ENCODE assay signal across 8 cellular contexts in the genomic region with DNA sequence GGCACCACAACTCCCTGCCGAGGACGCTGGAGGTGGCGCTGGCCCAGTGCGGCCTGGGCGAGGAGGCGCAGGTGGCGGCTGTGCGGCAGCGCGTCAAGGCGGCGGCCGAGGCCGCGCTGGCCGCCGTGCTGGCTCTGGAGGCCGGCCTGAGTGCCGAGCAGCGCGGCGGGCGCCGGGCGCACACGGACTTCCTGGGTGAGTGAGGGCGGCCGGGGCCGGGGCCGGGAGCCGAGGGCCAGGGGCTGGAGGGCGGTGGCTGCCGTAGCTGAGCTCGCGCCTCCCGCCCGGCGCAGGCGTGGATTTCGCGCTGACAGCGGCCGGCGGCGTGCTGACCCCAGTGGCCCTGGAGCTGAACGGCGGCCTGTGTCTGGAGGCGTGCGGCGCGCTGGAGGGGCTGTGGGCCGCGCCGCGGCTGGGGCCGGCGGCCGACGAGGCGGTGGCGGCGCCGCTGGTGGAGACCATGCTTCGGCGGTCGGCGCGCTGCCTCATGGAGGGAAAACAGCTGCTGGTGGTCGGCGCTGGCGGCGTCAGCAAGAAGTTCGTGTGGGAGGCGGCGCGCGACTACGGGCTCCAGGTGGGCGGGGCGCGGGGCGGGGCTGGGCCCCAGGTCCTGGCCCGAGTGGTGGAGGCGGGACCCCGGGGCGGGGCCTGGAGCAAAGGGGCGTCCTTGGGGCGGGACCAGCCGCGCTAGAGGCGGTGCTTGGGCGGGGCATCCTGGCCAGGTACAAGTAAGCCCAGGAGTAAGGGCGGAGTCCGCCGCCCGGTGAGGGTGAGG. TPM values are rescaled to one million over a fixed set of nuclear protein-coding genes. Genes with fewer than 3 reads are reported as not detected.
DNase-seq lines count a peak whose midpoint lies in the region; ATAC-seq and TF ChIP-seq lines count a peak whose summit lies in the region.

No MANE protein-coding gene starts in this region.

- H3K27ac Mint-ChIP-seq in GM23338 (no peak overlapping the region), nephron progenitor cell (no peak overlapping the region)
- no peak overlapping the region for H3K27ac Mint-ChIP-seq in activated T-helper 2 cell treated with anti-CD3 and anti-CD28 coated beads, Interferon-gamma antibody, Interleukin-2, Interleukin-4, amounts not matched to agents 10 μg/mL and 5 μg/mL and 100 μg/mL, durations not matched to agents 14 hours and 24 hours and 36 hours

- no peaks in the 10 kb centered on the region for H3F3A ChIP-seq in GM23338 (replicated peaks; ENCODE audit: low read depth)

- peaks cover 25% of the 10 kb centered on the region for H3K27me3 Mint-ChIP-seq in GM23338 (ENCODE audit: insufficient read depth, low read depth, poor library complexity)
- peaks cover 10% of the 10 kb centered on the region for H3K27me3 Mint-ChIP-seq in activated T-helper 2 cell treated with anti-CD3 and anti-CD28 coated beads, Interferon-gamma antibody, Interleukin-2, Interleukin-4, amounts not matched to agents 10 μg/mL and 5 μg/mL and 100 μg/mL, durations not matched to agents 14 hours and 24 hours and 36 hours (ENCODE audit: low read depth)
- H3K27me3 Mint-ChIP-seq in nephron progenitor cell (ENCODE audit: low read depth, poor library complexity), result peaks cover 29% of the 10 kb centered on the region

- DNase-seq in DMS79 treated with DMSO at 0.1 percent for 48 hours (lab: John Stamatoyannopoulos, UW), result peak; percentile 76
- peak; percentile 96 for DNase-seq in GM23338 (ENCODE audit: low spot score)
- peak; percentile 94 for DNase-seq in LoVo (ENCODE audit: low spot score)
- peak; percentile 99 for DNase-seq in RPMI8226
- peak; percentile 94 for DNase-seq in activated T-helper 2 cell treated with anti-CD3 and anti-CD28 coated beads, Interferon-gamma antibody, Interleukin-2, Interleukin-4, amounts not matched to agents 10 μg/mL and 5 μg/mL and 100 μg/mL, durations not matched to agents 14 hours and 24 hours and 36 hours (ENCODE audit: low spot score)
- peak; percentile 67 for DNase-seq in fibroblast of peridontal ligament (ENCODE audit: extremely low read depth)
- peak; percentile 99 for DNase-seq in nephron progenitor cell
- DNase-seq in stimulated activated naive CD8-positive, alpha-beta T cell treated with anti-CD3 and anti-CD28 coated beads, Interleukin-15, Interleukin-2, amounts not matched to agents 100 U/mL and 50 U/mL, for 24 hours, result peak; percentile 100

- peaks cover 15% of the 10 kb centered on the region; the same call in 1 of the 2 replicates for H3K4me1 ChIP-seq in GM23338 (ENCODE audit: insufficient read depth)

- H3K9me2 ChIP-seq in GM23338 (ENCODE audit: insufficient read depth), result no peaks in the 10 kb centered on the region

- H3K36me3 Mint-ChIP-seq in GM23338 (ENCODE audit: low read depth) (no peaks in the 10 kb centered on the region), nephron progenitor cell (ENCODE audit: low read depth) (no peaks in the 10 kb centered on the region)
- H3K36me3 Mint-ChIP-seq in activated T-helper 2 cell treated with anti-CD3 and anti-CD28 coated beads, Interferon-gamma antibody, Interleukin-2, Interleukin-4, amounts not matched to agents 10 μg/mL and 5 μg/mL and 100 μg/mL, durations not matched to agents 14 hours and 24 hours and 36 hours (ENCODE audit: low read depth), result no peaks in the 10 kb centered on the region

- H3K4me1 Mint-ChIP-seq in GM23338 (peaks cover 19% of the 10 kb centered on the region), nephron progenitor cell (peaks cover 25% of the 10 kb centered on the region)
- peaks cover 24% of the 10 kb centered on the region for H3K4me1 Mint-ChIP-seq in activated T-helper 2 cell treated with anti-CD3 and anti-CD28 coated beads, Interferon-gamma antibody, Interleukin-2, Interleukin-4, amounts not matched to agents 10 μg/mL and 5 μg/mL and 100 μg/mL, durations not matched to agents 14 hours and 24 hours and 36 hours (ENCODE audit: low read depth)

- no peak overlapping the region for H3K27ac ChIP-seq in GM23338 (ENCODE audit: low read depth)

- peak overlapping the region; percentile 67 for H3K4me3 ChIP-seq in GM23338

- H3K27me3 ChIP-seq in GM23338 (ENCODE audit: insufficient read depth), result 0 out of 2 replicates have a peak, but pooled peaks cover 5% of the 10 kb centered on the region

- no peaks in the 10 kb centered on the region for H3K36me3 ChIP-seq in GM23338 (ENCODE audit: insufficient read depth)

- TF ChIP-seq CTCF in GM23338 (conservative IDR thresholded peaks at IDR 0.05; ENCODE audit: low read depth in 2 of 2), result no peak
- TF ChIP-seq CTCF in nephron progenitor cell (IDR thresholded peaks at IDR 0.05), result no peak

- peak overlapping the region; percentile 88; the same call in 1 of the 2 replicates for H2AFZ ChIP-seq in GM23338

- H3K9me3 Mint-ChIP-seq in GM23338, result no peaks in the 10 kb centered on the region; the same call in 2 of the 3 replicates
- no peaks in the 10 kb centered on the region for H3K9me3 Mint-ChIP-seq in activated T-helper 2 cell treated with anti-CD3 and anti-CD28 coated beads, Interferon-gamma antibody, Interleukin-2, Interleukin-4, amounts not matched to agents 10 μg/mL and 5 μg/mL and 100 μg/mL, durations not matched to agents 14 hours and 24 hours and 36 hours
- no peaks in the 10 kb centered on the region for H3K9me3 Mint-ChIP-seq in nephron progenitor cell

- no peaks in the 10 kb centered on the region for H4K20me1 ChIP-seq in GM23338 (replicated peaks; ENCODE audit: insufficient read depth)

- H3K79me2 ChIP-seq in GM23338 (replicated peaks; ENCODE audit: insufficient read depth), result no peaks in the 10 kb centered on the region

- H3K4me2 ChIP-seq in GM23338, result peak overlapping the region; percentile 83

- intact Hi-C loops in activated T-helper 2 cell treated with anti-CD3 and anti-CD28 coated beads, Interferon-gamma antibody, Interleukin-2, Interleukin-4, amounts not matched to agents 10 μg/mL and 5 μg/mL and 100 μg/mL, durations not matched to agents 14 hours and 24 hours and 36 hours (cut with micrococcal nuclease), result loop anchor here (2.0 to 5.0 kb wide), 3 partner anchors 16 to 386 kb away; partner anchors contain the start of genes CDK2AP2, PITPNM1 and TBC1D10C

- peak; percentile 83 for ATAC-seq in GM23338
- peak; percentile 91 for ATAC-seq in stimulated activated naive CD8-positive, alpha-beta T cell treated with anti-CD3 and anti-CD28 coated beads, Interleukin-15, Interleukin-2, amounts not matched to agents 100 U/mL and 50 U/mL, for 24 hours

- peak overlapping the region; percentile 69 for H3K4me3 Mint-ChIP-seq in GM23338
- H3K4me3 Mint-ChIP-seq in activated T-helper 2 cell treated with anti-CD3 and anti-CD28 coated beads, Interferon-gamma antibody, Interleukin-2, Interleukin-4, amounts not matched to agents 10 μg/mL and 5 μg/mL and 100 μg/mL, durations not matched to agents 14 hours and 24 hours and 36 hours (ENCODE audit: low read depth), result peak overlapping the region; percentile 67
- peak overlapping the region; percentile 67 for H3K4me3 Mint-ChIP-seq in nephron progenitor cell

TF ChIP-seq in GM23338, 12 proteins besides CTCF, POLR2A, EP300 and RAD21 (continues in another document):
- no peak for TF ChIP-seq EZH2phosphoT487 (IDR thresholded peaks at IDR 0.05; ENCODE audit: unreplicated experiment)
- TF ChIP-seq CREB1 (CRISPR knock-in tag; IDR thresholded peaks at IDR 0.05; ENCODE audit: low read depth), result peak; percentile 51; the same call in 1 of the 2 replicates
- peak; percentile 88 for TF ChIP-seq POLR2AphosphoS5 (IDR thresholded peaks at IDR 0.05; ENCODE audit: low read depth)

RNA-seq across cellular contexts. Expression of gene CARNS1, which starts 5.4 kb away (rescaled TPM):
- total RNA-seq in GM23338 (2014; rRNA removed; shearing (Covaris generic)), result 0.27 and 0.76 TPM in 2 replicates
- 0.52 and 0.63 TPM in 2 replicates for polyA plus RNA-seq in GM23338 (2016; fragmentation: Nextera tagmentation; extraction: Ambion mirVana)
- total RNA-seq in activated T-helper 2 cell treated with anti-CD3 and anti-CD28 coated beads, Interferon-gamma antibody, Interleukin-2, Interleukin-4, amounts not matched to agents 10 μg/mL and 5 μg/mL and 100 μg/mL, durations not matched to agents 14 hours and 24 hours and 36 hours, result 0.51 and 0.68 TPM in 2 replicates

RNA-seq across cellular contexts. Expression of gene RPS6KB2, which starts 7.5 kb away (rescaled TPM):
- total RNA-seq in GM23338 (2014; rRNA removed; shearing (Covaris generic)), result 41.3 and 48.2 TPM in 2 replicates
- 27.7 and 29.5 TPM in 2 replicates for polyA plus RNA-seq in GM23338 (2016; fragmentation: Nextera tagmentation; extraction: Ambion mirVana)
- 67.6 and 70.2 TPM in 2 replicates for total RNA-seq in activated T-helper 2 cell treated with anti-CD3 and anti-CD28 coated beads, Interferon-gamma antibody, Interleukin-2, Interleukin-4, amounts not matched to agents 10 μg/mL and 5 μg/mL and 100 μg/mL, durations not matched to agents 14 hours and 24 hours and 36 hours

RNA-seq across cellular contexts. Expression of gene PTPRCAP, which starts 16.6 kb away (rescaled TPM):
- total RNA-seq in GM23338 (2014; rRNA removed; shearing (Covaris generic)), result 0.85 and 3.5 TPM in 2 replicates
- polyA plus RNA-seq in GM23338 (2016; fragmentation: Nextera tagmentation; extraction: Ambion mirVana), result 2.7 and 3.3 TPM in 2 replicates
- total RNA-seq in activated T-helper 2 cell treated with anti-CD3 and anti-CD28 coated beads, Interferon-gamma antibody, Interleukin-2, Interleukin-4, amounts not matched to agents 10 μg/mL and 5 μg/mL and 100 μg/mL, durations not matched to agents 14 hours and 24 hours and 36 hours, result 89.8 and 94.4 TPM in 2 replicates

RNA-seq across cellular contexts. Expression of gene TBC1D10C, which starts 16.9 kb away (rescaled TPM):
- total RNA-seq in GM23338 (2014; rRNA removed; shearing (Covaris generic)), result 0.31 and 0.35 TPM in 2 replicates
- 0.17 and 0.31 TPM in 2 replicates for polyA plus RNA-seq in GM23338 (2016; fragmentation: Nextera tagmentation; extraction: Ambion mirVana)
- 112 and 118 TPM in 2 replicates for total RNA-seq in activated T-helper 2 cell treated with anti-CD3 and anti-CD28 coated beads, Interferon-gamma antibody, Interleukin-2, Interleukin-4, amounts not matched to agents 10 μg/mL and 5 μg/mL and 100 μg/mL, durations not matched to agents 14 hours and 24 hours and 36 hours

RNA-seq across cellular contexts. Expression of gene PPP1CA, which starts 19.2 kb away (rescaled TPM):
- total RNA-seq in GM23338 (2014; rRNA removed; shearing (Covaris generic)), result 227 and 237 TPM in 2 replicates
- 217 TPM in 2 replicates for polyA plus RNA-seq in GM23338 (2016; fragmentation: Nextera tagmentation; extraction: Ambion mirVana)
- 250 and 262 TPM in 2 replicates for total RNA-seq in activated T-helper 2 cell treated with anti-CD3 and anti-CD28 coated beads, Interferon-gamma antibody, Interleukin-2, Interleukin-4, amounts not matched to agents 10 μg/mL and 5 μg/mL and 100 μg/mL, durations not matched to agents 14 hours and 24 hours and 36 hours

Comparison
In these comparisons a context has a peak if more than half of its experiments do, and no peak if none do; other contexts are left out.
1. RNA of gene PTPRCAP, which starts 16.6 kb away (total RNA-seq): 89.8 to 94.4 TPM in activated T-helper 2 cell treated with anti-CD3 and anti-CD28 coated beads, Interferon-gamma antibody, Interleukin-2, Interleukin-4, amounts not matched to agents 10 μg/mL and 5 μg/mL and 100 μg/mL, durations not matched to agents 14 hours and 24 hours and 36 hours; 0.85 to 3.5 TPM in GM23338; every median in the first group is over 10 times any median in the second.
2. Peak in every context shown above with its lines, with median percentiles within 50 percentile points of each other: DNase-seq and H3K4me3 Mint-ChIP-seq.